Comparison of ENCODE assay signal across 8 cellular contexts in the genomic region with DNA sequence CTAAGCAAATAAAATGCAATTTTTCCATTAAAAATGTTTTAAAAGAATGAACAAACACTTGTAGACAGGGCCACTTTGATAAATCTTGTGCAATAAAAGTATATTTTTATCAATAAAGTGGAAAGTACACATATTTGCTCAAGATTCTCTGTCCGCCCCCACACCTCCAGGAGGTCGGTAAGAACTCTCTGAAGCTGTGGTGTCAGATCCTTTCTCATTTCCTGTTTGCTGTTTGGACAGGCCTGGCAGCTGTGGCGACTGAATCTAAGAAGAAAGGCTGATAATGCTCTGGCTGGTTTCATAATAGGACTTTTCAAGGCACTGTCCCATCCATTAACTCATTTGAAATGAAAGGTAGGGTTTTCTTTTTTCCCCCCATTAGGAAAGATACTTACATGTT. TPM values are rescaled to one million over a fixed set of nuclear protein-coding genes. Genes with fewer than 3 reads are reported as not detected.
A peak's percentile ranks its signal among the peaks of the same experiment; 100 is the strongest.
DNase-seq lines count a peak whose midpoint lies in the region; ATAC-seq and TF ChIP-seq lines count a peak whose summit lies in the region.

No MANE protein-coding gene starts in this region.

- H3K9me3 ChIP-seq in GM23248 (ENCODE audit: low read depth) (no peaks in the 10 kb centered on the region), prostate gland (no peaks in the 10 kb centered on the region)

- in situ Hi-C loops in GM23248 (cut with MboI) (no loop called here), SK-MEL-5 (cut with HindIII; ENCODE audit: low pct_unique_long_range_greater_than_20kb, low sequenced_read_pairs) (no loop called here)

- H3K27me3 ChIP-seq in GM23248 (replicated peaks; ENCODE audit: insufficient read depth) (no peaks in the 10 kb centered on the region), prostate gland (replicated peaks; ENCODE audit: insufficient read depth) (no peaks in the 10 kb centered on the region)

- ATAC-seq in GM18502 (IDR thresholded peaks at IDR 0.05; ENCODE audit: poor library complexity, unreplicated experiment) = peak; percentile 98

- no peaks in the 10 kb centered on the region for H4K20me1 ChIP-seq in GM23248 (ENCODE audit: insufficient read depth)

- no peak for TF ChIP-seq EP300 in Ishikawa (IDR thresholded peaks at IDR 0.05; ENCODE audit: borderline replicate concordance)

- H3K9me2 ChIP-seq in GM23248 (ENCODE audit: insufficient read depth) = no peaks in the 10 kb centered on the region

- H2AFZ ChIP-seq in GM23248 = no peak overlapping the region

- H3K9ac ChIP-seq in GM23248 = no peak overlapping the region

- H3K27ac ChIP-seq in GM23248 (no peak overlapping the region), prostate gland (no peak overlapping the region)

- H3K36me3 ChIP-seq in GM23248 (ENCODE audit: low read depth) (no peaks in the 10 kb centered on the region), prostate gland (no peaks in the 10 kb centered on the region)

- no peaks in the 10 kb centered on the region for H3K79me2 ChIP-seq in GM23248 (ENCODE audit: insufficient read depth)

- 38 to 40% methylated on average over 3 of the region's 3 CpGs for whole genome bisulfite sequencing in GM23248 (ENCODE audit: low coverage in 1 of 2, low lambda C conversion rate in 2 of 2, missing lambda C conversion rate in 2 of 2), 2 experiments
- 16% methylated on average over 3 of the region's 3 CpGs for WGBS in prostate gland

- no peak overlapping the region for H3K4me2 ChIP-seq in GM23248 (ENCODE audit: unreplicated experiment)

- DNase-seq in GM23248 (peak; percentile 46), SK-MEL-5 (ENCODE audit: low read depth, low spot score) (peak; percentile 49), left kidney (ENCODE audit: low read depth, low spot score) (peak; percentile 84), head of caudate nucleus (no peak), prostate gland (ENCODE audit: low spot score) (no peak), cardiac septum (ENCODE audit: low spot score) (no peak)

- H3K4me1 ChIP-seq in GM23248 (ENCODE audit: insufficient read depth) = peaks cover 7% of the 10 kb centered on the region; the same call in 1 of the 2 replicates
- no peaks in the 10 kb centered on the region for H3K4me1 ChIP-seq in prostate gland (replicated peaks)

- no peak for TF ChIP-seq POLR2A in prostate gland (IDR thresholded peaks at IDR 0.05)

- intact Hi-C loops in head of caudate nucleus (cut with DNase I) (loop anchor here (10.0 kb wide), 1 partner anchor 266 kb away; no protein-coding TSS in a partner anchor), prostate gland (cut with DNase I) (loop anchor here (10.0 kb wide), 2 partner anchors 266 to 1026 kb away; no protein-coding TSS in a partner anchor), cardiac septum (cut with DNase I) (no loop called here)

- H3K4me3 ChIP-seq in GM23248 = no peak overlapping the region
- H3K4me3 ChIP-seq in prostate gland = no peak overlapping the region

- H3F3A ChIP-seq in GM23248 (ENCODE audit: insufficient read depth) = no peaks in the 10 kb centered on the region; the same call in 1 of the 2 replicates

- TF ChIP-seq RAD21 in Ishikawa (IDR thresholded peaks at IDR 0.05; ENCODE audit: low read depth) = no peak

- no peak for TF ChIP-seq CTCF in prostate gland (IDR thresholded peaks at IDR 0.05)

TF ChIP-seq in Ishikawa, 13 proteins besides CTCF, POLR2A, EP300 and RAD21:
- no peak for TF ChIP-seq YY1 (IDR thresholded peaks at IDR 0.05; ENCODE audit: low read depth)
- peak; percentile 45; the same call in 1 of the 2 replicates for TF ChIP-seq EGR1 (IDR thresholded peaks at IDR 0.05)

RNA-seq across cellular contexts. Expression of gene ASB4, which starts 15.3 kb away (rescaled TPM):
- not detected in 2 replicates for total RNA-seq in GM23248 (2014; rRNA removed; shearing (Covaris generic))
- polyA plus RNA-seq in GM23248 (2016; fragmentation: Nextera tagmentation; extraction: Ambion mirVana) = not detected in 2 replicates
- 156 and 173 TPM in 2 replicates for total RNA-seq in SK-MEL-5 (2014; rRNA removed; shearing (Covaris generic))
- polyA plus RNA-seq in SK-MEL-5 (2015; cell fraction: cytosol; rRNA removed) = 90.8 and 107 TPM in 2 replicates
- polyA plus RNA-seq in SK-MEL-5 (2015; cell fraction: nucleus; rRNA removed) = 129 and 136 TPM in 2 replicates
- total RNA-seq in prostate gland (under 1 TPM in 1 of 2 donors, not detected in 1; 0.57 TPM), cardiac septum (1.2 TPM)

RNA-seq across cellular contexts. Expression of gene PON2, which starts 35.6 kb away (rescaled TPM):
- 60.7 and 65.6 TPM in 2 replicates for total RNA-seq in GM23248 (2014; rRNA removed; shearing (Covaris generic))
- polyA plus RNA-seq in GM23248 (2016; fragmentation: Nextera tagmentation; extraction: Ambion mirVana) = 89.1 and 99.7 TPM in 2 replicates
- total RNA-seq in SK-MEL-5 (2014; rRNA removed; shearing (Covaris generic)) = 248 and 260 TPM in 2 replicates
- 159 and 162 TPM in 2 replicates for polyA plus RNA-seq in SK-MEL-5 (2015; cell fraction: cytosol; rRNA removed)
- 1,251 and 1,308 TPM in 2 replicates for polyA plus RNA-seq in SK-MEL-5 (2015; cell fraction: nucleus; rRNA removed)
- 10 to 100 TPM; 65.5 to 65.6 TPM for total RNA-seq in prostate gland
- total RNA-seq in cardiac septum = 40.3 TPM

Comparison
In these comparisons a context has a peak if more than half of its experiments do, and no peak if none do; other contexts are left out.
1. DNase-seq: peak in GM23248 (single experiment), SK-MEL-5 (single experiment) and left kidney (single experiment); none in head of caudate nucleus (0 of 42), prostate gland (single experiment) and cardiac septum (single experiment).
2. RNA of gene ASB4, which starts 15.3 kb away (total RNA-seq): 156 to 173 TPM in SK-MEL-5; 1.2 TPM in cardiac septum (single experiment), 0.57 TPM in prostate gland and not detected in GM23248; every median in the first group is over 10 times any median in the second.